In genomic region chr16:84895016-84895415, GRCh38 we compare ENCODE assay signal across 29 cellular contexts.
"Had no signal": no experiment of that assay in that cellular context is flagged by ENCODE, and none has a peak within 500 bp of the region (broad histone marks: within the 10 kb centered on the region; RNA-seq: fewer than 3 reads in every experiment).

No MANE protein-coding gene starts in this region.

- H3K9me3 ChIP-seq: adrenal gland, body of pancreas, esophagus squamous epithelium, gastroesophageal sphincter had no signal

- H3K4me3 ChIP-seq: adrenal gland, body of pancreas, esophagus squamous epithelium, gastroesophageal sphincter had no signal

- ATAC-seq: activated CD4-positive, alpha-beta T cell treated with anti-CD3 and anti-CD28 coated beads for 36 hours; activated CD8-positive, alpha-beta memory T cell treated with anti-CD3 and anti-CD28 coated beads, Interleukin-2, amount 10 ng/mL, durations not matched to agents 7 days and 5 days; activated CD8-positive, alpha-beta T cell treated with anti-CD3 and anti-CD28 coated beads, Interleukin-2, amount 10 ng/mL, durations not matched to agents 7 days and 5 days; activated naive CD8-positive, alpha-beta T cell treated with anti-CD3 and anti-CD28 coated beads, Interleukin-2, amount 50 U/mL, for 24 hours; body of pancreas; gastroesophageal sphincter; T-helper 17 cell had no signal

- H3K4me1 ChIP-seq: adrenal gland, body of pancreas had no signal

- H3K36me3 ChIP-seq: adrenal gland had no signal

- H3K27ac ChIP-seq: adrenal gland, epithelial cell of prostate, esophagus squamous epithelium, gastroesophageal sphincter had no signal

- H3K27me3 ChIP-seq: body of pancreas, esophagus squamous epithelium, gastroesophageal sphincter had no signal

- DNase-seq: activated CD4-positive, alpha-beta memory T cell treated with anti-CD3 and anti-CD28 coated beads for 36 hours; activated CD4-positive, alpha-beta T cell treated with anti-CD3 and anti-CD28 coated beads for 36 hours; activated CD4-positive, alpha-beta T cell treated with anti-CD3 and anti-CD28 coated beads, Interleukin-2, amount 10 ng/mL, durations not matched to agents 24 days and 14 days; activated CD4-positive, CD25-positive, alpha-beta regulatory T cell; activated CD4-positive, CD25-positive, alpha-beta regulatory T cell treated with anti-CD3 and anti-CD28 coated beads, Interleukin-2, amount 50 U/mL, for 72 hours; activated CD8-positive, alpha-beta memory T cell treated with anti-CD3 and anti-CD28 coated beads, Interleukin-2, amount 10 ng/mL, durations not matched to agents 7 days and 5 days; activated CD8-positive, alpha-beta memory T cell treated with anti-CD3 and anti-CD28 coated beads, Interleukin-2, amount 50 U/mL, for 4 hours; activated CD8-positive, alpha-beta T cell treated with anti-CD3 and anti-CD28 coated beads, Interleukin-2, amount 10 ng/mL, durations not matched to agents 7 days and 5 days; activated effector memory CD4-positive, alpha-beta T cell treated with anti-CD3 and anti-CD28 coated beads, Interleukin-2, amount 50 U/mL, for 16 hours; activated naive CD4-positive, alpha-beta T cell treated with anti-CD3 and anti-CD28 coated beads for 36 hours; activated naive CD8-positive, alpha-beta T cell treated with anti-CD3 and anti-CD28 coated beads for 36 hours; activated naive CD8-positive, alpha-beta T cell treated with anti-CD3 and anti-CD28 coated beads, Interleukin-2, amount 50 U/mL, for 24 hours; activated T-cell treated with anti-CD3 and anti-CD28 coated beads, Interleukin-2, amount 50 U/mL, for 1 hour; activated T-cell treated with anti-CD3 and anti-CD28 coated beads, Interleukin-2, amount 50 U/mL, for 48 hours; adrenal gland; amygdala; aorta; body of pancreas; caudate nucleus; cortex of kidney; dermis blood vessel endothelial cell; effector CD8-positive, alpha-beta T cell; esophagus squamous epithelium; foreskin melanocyte; T-helper 1 cell; T-helper 17 cell; T1000 had no signal
